In genomic region chr9:89602978-89603628, GRCh38 we compare ENCODE assay signal across 8 cellular contexts. TPM values are rescaled to one million over a fixed set of nuclear protein-coding genes. Genes with fewer than 3 reads are reported as not detected.
A peak's percentile ranks its signal among the peaks of the same experiment; 100 is the strongest.
DNase-seq lines count a peak whose midpoint lies in the region; ATAC-seq and TF ChIP-seq lines count a peak whose summit lies in the region.

No MANE protein-coding gene starts in this region.

- ATAC-seq in HG02885 (IDR thresholded peaks at IDR 0.05; ENCODE audit: poor library complexity, unreplicated experiment) (peak; percentile 41), GM19324 (IDR thresholded peaks at IDR 0.05; ENCODE audit: low FRiP score, unreplicated experiment) (no peak)

- H3K4me3 ChIP-seq in kidney epithelial cell (ENCODE audit: low read depth, low read length): peak overlapping the region; percentile 3

- peaks cover 12% of the 10 kb centered on the region for H3K27me3 ChIP-seq in kidney epithelial cell (ENCODE audit: control insufficient read depth, insufficient read depth, low read length)

- TF ChIP-seq CTCF in kidney epithelial cell (IDR thresholded peaks at IDR 0.05; ENCODE audit: insufficient read depth, low read length, poor library complexity, severe bottlenecking): peak; percentile 96

- no peaks in the 10 kb centered on the region for H3K36me3 ChIP-seq in kidney epithelial cell (ENCODE audit: control insufficient read depth, insufficient read depth, low read length)

- DNase-seq in COLO668 (lab: John Stamatoyannopoulos, UW; ENCODE audit: unreplicated experiment) (peak; percentile 93), NCI-H446 (lab: John Stamatoyannopoulos, UW) (peak; percentile 37 to 75), cerebellum (ENCODE audit: low spot score) (peak; percentile 88), kidney epithelial cell (ENCODE audit: low read depth) (peak; percentile 63)
- DNase-seq in activated CD4-positive, alpha-beta T cell treated with anti-CD3 and anti-CD28 coated beads for 24 hours (ENCODE audit: low read depth in 2 of 2): peak; percentile 87 to 90
- peak; percentile 91 for DNase-seq in stimulated activated CD4-positive, alpha-beta T cell treated with anti-CD3 and anti-CD28 coated beads, Interleukin-12 subunit alpha, Interleukin-12 subunit beta, amount 100 ng/mL, for 4 hours

RNA-seq across cellular contexts. Expression of gene GADD45G, which starts 1.7 kb away (rescaled TPM):
- 6.9 TPM for total RNA-seq in cerebellum
- total RNA-seq in kidney epithelial cell: 0.41 and 2.2 TPM in 2 replicates
